Comparison of ENCODE assay signal across 8 cellular contexts in genomic region chr10:91220954-91221696, GRCh38. TPM values are rescaled to one million over a fixed set of nuclear protein-coding genes. Genes with fewer than 3 reads are reported as not detected.
A peak's percentile ranks its signal among the peaks of the same experiment; 100 is the strongest.
DNase-seq lines count a peak whose midpoint lies in the region; ATAC-seq and TF ChIP-seq lines count a peak whose summit lies in the region.

No MANE protein-coding gene starts in this region.

- peak overlapping the region; percentile 63 to 90 (median 79) for H3K4me3 ChIP-seq in fibroblast of lung (replicated peaks in 1 of 4; ENCODE audit: control extremely low read depth in 1 of 4, insufficient read depth in 1 of 4, low read depth in 3 of 4, low read length in 4 of 4)

- peak overlapping the region; percentile 18 for H2AFZ ChIP-seq in fibroblast of lung (ENCODE audit: low read length)

- H3K27me3 ChIP-seq in fibroblast of lung (ENCODE audit: control insufficient read depth, insufficient read depth, low read length): no peaks in the 10 kb centered on the region

- H3K27me3 Mint-ChIP-seq in WTC11 (ENCODE audit: low read depth): peaks cover 63% of the 10 kb centered on the region
- H3K27me3 Mint-ChIP-seq in naive thymus-derived CD8-positive, alpha-beta T cell: no peaks in the 10 kb centered on the region

- no peaks in the 10 kb centered on the region for H4K20me1 ChIP-seq in fibroblast of lung (ENCODE audit: control insufficient read depth, extremely low read depth, insufficient read depth, low read length)

- peak overlapping the region; percentile 75 for H3K9ac ChIP-seq in fibroblast of lung (ENCODE audit: insufficient read depth, low read length)

- H3K36me3 ChIP-seq in fibroblast of lung (ENCODE audit: control insufficient read depth, insufficient read depth, low read length): no peaks in the 10 kb centered on the region

- H3K27ac ChIP-seq in fibroblast of lung (ENCODE audit: insufficient read depth, low read length): peak overlapping the region; percentile 59

- TF ChIP-seq CTCF in WTC11 (IDR thresholded peaks at IDR 0.05): no peak
- no peak for TF ChIP-seq CTCF in fibroblast of lung (conservative IDR thresholded peaks at IDR 0.05 in 1 of 2, IDR thresholded peaks at IDR 0.05 in 1 of 2; ENCODE audit: low read depth in 1 of 2, low read length in 2 of 2)

- peaks cover 7% of the 10 kb centered on the region for H3K79me2 ChIP-seq in fibroblast of lung (ENCODE audit: control insufficient read depth, insufficient read depth, low read length)

- peak; percentile 53 for DNase-seq in COLO668 (lab: John Stamatoyannopoulos, UW; ENCODE audit: unreplicated experiment)
- peak; percentile 33 for DNase-seq in HK-2 (ENCODE audit: unreplicated experiment)
- DNase-seq in WTC11 (ENCODE audit: low spot score): peak; percentile 39
- peak; percentile 9 to 39 for DNase-seq in fibroblast of lung (ENCODE audit: low read depth in 2 of 2)
- peak in 3 of 10 donors; percentile 17 to 22 (median 20) for DNase-seq in naive thymus-derived CD8-positive, alpha-beta T cell
- no peak for DNase-seq in NCI-H345 (lab: John Stamatoyannopoulos, UW)
- no peak for DNase-seq in NCI-H524 treated with DMSO at 0.1 percent for 48 hours (lab: John Stamatoyannopoulos, UW)

- H3K4me3 Mint-ChIP-seq in WTC11: peak overlapping the region; percentile 75
- H3K4me3 Mint-ChIP-seq in naive thymus-derived CD8-positive, alpha-beta T cell: peak overlapping the region; percentile 82 to 95 (median 92)

- CTCF ChIA-PET in WTC11 (lab: Charles Lee): interaction anchor here (1.3 to 1.8 kb wide), 3 partner anchors 13 to 310 kb away, joined by 4 read pairs; no protein-coding TSS in a partner anchor

- peak; percentile 35 for ATAC-seq in GM19452 (IDR thresholded peaks at IDR 0.05; ENCODE audit: unreplicated experiment)
- peak; percentile 64 for ATAC-seq in WTC11
- ATAC-seq in naive thymus-derived CD8-positive, alpha-beta T cell: peak; percentile 40 to 41

- H3K27ac Mint-ChIP-seq in WTC11: no peak overlapping the region
- H3K27ac Mint-ChIP-seq in naive thymus-derived CD8-positive, alpha-beta T cell: peak overlapping the region; percentile 48 to 94 (median 90)

- peak overlapping the region; percentile 71 for H3K4me2 ChIP-seq in fibroblast of lung (ENCODE audit: extremely low read depth, insufficient read depth, low read length)

- peaks cover 11% of the 10 kb centered on the region for H3K4me1 Mint-ChIP-seq in WTC11
- peaks cover 25 to 61% (median 49%) of the 10 kb centered on the region in 4 donors for H3K4me1 Mint-ChIP-seq in naive thymus-derived CD8-positive, alpha-beta T cell

- H3K9me3 Mint-ChIP-seq in WTC11: no peaks in the 10 kb centered on the region
- H3K9me3 Mint-ChIP-seq in naive thymus-derived CD8-positive, alpha-beta T cell: no peaks in the 10 kb centered on the region

- POLR2A ChIA-PET in WTC11 (lab: Charles Lee): no interaction called here
- POLR2A ChIA-PET in naive thymus-derived CD8-positive, alpha-beta T cell (lab: Charles Lee): interaction anchor here (0.8 to 2.3 kb wide), 2 partner anchors 20 to 58 kb away, joined by 3 to 36 read pairs; no protein-coding TSS in a partner anchor

- H3K4me1 ChIP-seq in fibroblast of lung (ENCODE audit: control insufficient read depth, extremely low read depth, insufficient read depth, low read length): no peaks in the 10 kb centered on the region

- H3K9me3 ChIP-seq in fibroblast of lung (ENCODE audit: control insufficient read depth, insufficient read depth, low read depth, low read length): no peaks in the 10 kb centered on the region

- H3K36me3 Mint-ChIP-seq in WTC11: no peaks in the 10 kb centered on the region
- peaks cover 0 to 24% (median 2%) of the 10 kb centered on the region in 3 donors for H3K36me3 Mint-ChIP-seq in naive thymus-derived CD8-positive, alpha-beta T cell

TF ChIP-seq in WTC11, 78 proteins besides CTCF, POLR2A, EP300 and RAD21:
- TF ChIP-seq ETV6 (CRISPR knock-in tag; IDR thresholded peaks at IDR 0.05) (no peak), HMGXB4 (CRISPR knock-in tag; IDR thresholded peaks at IDR 0.05) (peak; percentile 4; the same call in 1 of the 2 replicates)

RNA-seq across cellular contexts. Expression of gene PCGF5, which starts 0.7 kb away (rescaled TPM):
- 5.1 to 5.7 TPM (median 5.2 TPM) in 3 replicates for total RNA-seq in WTC11 (2021)
- total RNA-seq in fibroblast of lung: 28.5 and 31.5 TPM in 2 replicates
- polyA plus RNA-seq in fibroblast of lung: 25.8 and 31.3 TPM in 2 replicates
- 18.9 and 24.0 TPM in 2 replicates for polyA plus RNA-seq in fibroblast of lung (2012)
- polyA minus RNA-seq in fibroblast of lung (ENCODE audit: low replicate concordance): 5.1 and 7.6 TPM in 2 replicates
- total RNA-seq in naive thymus-derived CD8-positive, alpha-beta T cell: 10 to 100 TPM; 51.1 to 51.7 TPM
- 10 to 100 TPM; 55.7 to 73.5 (median 60.8) TPM for polyA plus RNA-seq in naive thymus-derived CD8-positive, alpha-beta T cell

Comparison
In these comparisons a context has a peak if more than half of its experiments do, and no peak if none do; other contexts are left out.
1. DNase-seq: peak in COLO668 (single experiment), HK-2 (single experiment), WTC11 (single experiment) and fibroblast of lung (2 of 2); none in NCI-H345 (single experiment) and NCI-H524 treated with DMSO at 0.1 percent for 48 hours (single experiment).
2. Peak in every context shown above with its lines, with median percentiles within 50 percentile points of each other: ATAC-seq.